ENCODE assay signal across 23 cellular contexts in the genomic region with DNA sequence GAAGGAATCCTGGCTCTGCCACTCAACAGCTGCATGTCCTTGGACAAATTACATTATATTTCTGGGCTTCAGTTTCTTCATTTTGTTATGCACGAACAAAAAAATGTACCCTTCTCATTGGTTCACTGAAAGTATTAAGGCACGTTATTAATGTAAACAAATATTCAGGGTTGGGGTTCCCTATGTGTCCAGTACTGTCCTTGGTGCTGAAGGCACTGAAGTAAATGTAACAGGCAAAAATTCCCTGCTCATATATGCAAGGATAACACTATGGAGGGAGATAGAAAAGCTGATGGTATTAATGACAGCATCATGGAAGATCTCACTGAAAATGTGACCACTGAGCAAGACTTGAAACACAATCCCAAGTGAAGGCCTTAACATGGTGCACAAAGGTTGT.
DNase-seq lines count a peak whose midpoint lies in the region; ATAC-seq, FAIRE-seq and TF ChIP-seq lines count a peak whose summit lies in the region.
"Had no signal": no experiment of that assay in that cellular context is flagged by ENCODE, and none has a peak within 500 bp of the region (broad histone marks: within the 10 kb centered on the region; RNA-seq: fewer than 3 reads in every experiment).

No MANE protein-coding gene starts in this region.

- TF ChIP-seq RAD21 in A549 (conservative IDR thresholded peaks at IDR 0.05 in 1 of 2, IDR thresholded peaks at IDR 0.05 in 1 of 2) (no peak), GM12878 (IDR thresholded peaks at IDR 0.05; ENCODE audit: insufficient read depth, low read depth, low read length) (no peak)

- BruUV-seq in GM12878 (replicated peaks; lab: Mats Ljungman, UMichigan) = no TSS peak

- H2AFZ ChIP-seq in GM12878 (ENCODE audit: control insufficient read depth, low read depth, low read length) = no peak overlapping the region

- no peaks in the 10 kb centered on the region for H3K36me3 ChIP-seq in HUES48 (ENCODE audit: control insufficient read depth, insufficient read depth, low read length)
- H3K36me3 ChIP-seq in GM12878 (ENCODE audit: control insufficient read depth in 2 of 2, insufficient read depth in 2 of 2, low read length in 1 of 2) = no peaks in the 10 kb centered on the region
- H3K36me3 ChIP-seq in iPS-20b (ENCODE audit: insufficient read depth, low read depth, low read length) = no peaks in the 10 kb centered on the region
- H3K36me3 ChIP-seq: BE2C had no signal

- no peaks in the 10 kb centered on the region for H3K27me3 ChIP-seq in HUES48 (ENCODE audit: control insufficient read depth, insufficient read depth, low read length)
- no peaks in the 10 kb centered on the region for H3K27me3 ChIP-seq in GM12878 (replicated peaks in 1 of 2; ENCODE audit: control insufficient read depth in 2 of 2, insufficient read depth in 2 of 2, low read length in 1 of 2)
- H3K27me3 ChIP-seq in iPS-20b (ENCODE audit: insufficient read depth, low read length) = no peaks in the 10 kb centered on the region
- H3K27me3 ChIP-seq: BE2C had no signal

- 3% methylated on average over 2 of the region's 2 CpGs for WGBS in A549 (ENCODE audit: missing lambda C conversion rate)
- 38% methylated on average over 2 of the region's 2 CpGs for WGBS in GM12878 (ENCODE audit: insufficient coverage, insufficient replicate concordance, low lambda C conversion rate, missing lambda C conversion rate)

- H3K9me3 ChIP-seq in A549 = no peaks in the 10 kb centered on the region
- peaks cover 4% of the 10 kb centered on the region; the same call in 1 of the 2 replicates for H3K9me3 ChIP-seq in HUES48 (ENCODE audit: control insufficient read depth, insufficient read depth, low read length)
- no peaks in the 10 kb centered on the region; the same call in 2 of the 3 replicates for H3K9me3 ChIP-seq in GM12878 (replicated peaks; ENCODE audit: control insufficient read depth, insufficient read depth, low read length)
- H3K9me3 ChIP-seq in iPS-20b (ENCODE audit: insufficient read depth, low read depth, low read length) = no peaks in the 10 kb centered on the region; the same call in 1 of the 2 replicates
- H3K9me3 ChIP-seq: BE2C had no signal

- no peaks in the 10 kb centered on the region for H4K20me1 ChIP-seq in GM12878 (ENCODE audit: control insufficient read depth, insufficient read depth)

- RAD21 ChIA-PET in GM12878 (lab: Charles Lee; ENCODE audit: unreplicated experiment) = no interaction called here

- ATAC-seq in A549 (no peak), GM12878 (no peak)

- in situ Hi-C loops in GM12878 (cut with MboI) = no loop called here

- DNase-seq in A549 (ENCODE audit: low read depth in 1 of 2, low spot score in 1 of 2) = no peak
- DNase-seq in GM12878 (ENCODE audit: low read depth, low spot score) = no peak
- DNase-seq in NCI-H2171 (lab: John Stamatoyannopoulos, UW) = no peak
- no peak for DNase-seq in stimulated activated CD4-positive, alpha-beta T cell treated with anti-CD3 and anti-CD28 coated beads, Interleukin-12 subunit alpha, Interleukin-12 subunit beta, amount 100 ng/mL, for 4 hours
- no peak for DNase-seq in ureter (ENCODE audit: low spot score)
- no peak for DNase-seq in GM10248 (ENCODE audit: extremely low spot score)
- DNase-seq: BE2C; Calu3; CD4-positive, alpha-beta T cell; DMS53; EL; KG1; MV-4-11; NCI-H2107; NCI-H345; NCI-H524 treated with DMSO at 0.1 percent for 48 hours; SIG-M5 had no signal

- FAIRE-seq in A549 (lab: Jason Lieb, UNC) (no peak), GM12878 (lab: Jason Lieb, UNC) (no peak)
- FAIRE-seq: GM12892, H54, HTR-8/SVneo had no signal

- POLR2A ChIA-PET in A549 (lab: Yijun Ruan, JAX) (no interaction called here), GM12878 (lab: Charles Lee) (no interaction called here), GM10248 (lab: Yijun Ruan, JAX) (no interaction called here)

- H3K27ac ChIP-seq in A549 = no peak overlapping the region
- H3K27ac ChIP-seq in HUES48 (ENCODE audit: low read depth, low read length) = peak overlapping the region; percentile 95
- no peak overlapping the region for H3K27ac ChIP-seq in GM12878 (ENCODE audit: control insufficient read depth, insufficient read depth)
- peak overlapping the region; percentile 96 for H3K27ac ChIP-seq in iPS-20b (ENCODE audit: low read length)
- H3K27ac ChIP-seq: RWPE1 had no signal

- no peak for TF ChIP-seq EP300 in A549 (IDR thresholded peaks at IDR 0.05)
- TF ChIP-seq EP300 in GM12878 (IDR thresholded peaks at IDR 0.05; ENCODE audit: borderline replicate concordance in 1 of 2, control insufficient read depth in 1 of 2, low read depth in 2 of 2, low read length in 2 of 2) = no peak

- H3K4me1 ChIP-seq in A549 = no peaks in the 10 kb centered on the region
- peaks cover 44% of the 10 kb centered on the region for H3K4me1 ChIP-seq in HUES48 (ENCODE audit: control insufficient read depth, insufficient read depth, low read length)
- H3K4me1 ChIP-seq in GM12878 (ENCODE audit: control insufficient read depth, insufficient read depth, low read length) = no peaks in the 10 kb centered on the region
- H3K4me1 ChIP-seq in iPS-20b (ENCODE audit: insufficient read depth, low read length) = peaks cover 41% of the 10 kb centered on the region
- H3K4me1 ChIP-seq: BE2C had no signal

- TF ChIP-seq POLR2A in A549 (IDR thresholded peaks at IDR 0.05; ENCODE audit: low read length) (no peak), GM12878 (IDR thresholded peaks at IDR 0.05; ENCODE audit: low read depth, low read length) (no peak)

- H3K9ac ChIP-seq in HUES48 (ENCODE audit: low read depth, low read length) (peak overlapping the region; percentile 14; the same call in 1 of the 2 replicates), GM12878 (ENCODE audit: control insufficient read depth, insufficient read depth, low read length) (no peak overlapping the region), iPS-20b (ENCODE audit: low read depth, low read length) (peak overlapping the region; percentile 54; the same call in 1 of the 2 replicates)

- TF ChIP-seq CTCF in A549 (IDR thresholded peaks at IDR 0.05) (no peak), GM12878 (IDR thresholded peaks at IDR 0.05 in 2 of 3, conservative IDR thresholded peaks at IDR 0.05 in 1 of 3; ENCODE audit: control insufficient read depth in 2 of 3, extremely low read depth in 1 of 3, insufficient read depth in 1 of 3, low read depth in 3 of 3, low read length in 3 of 3) (no peak), GM10248 (IDR thresholded peaks at IDR 0.05; ENCODE audit: control extremely low read depth, extremely low read depth, low read depth, missing control alignments) (no peak)

- intact Hi-C loops in GM12878 (cut with micrococcal nuclease; ENCODE audit: unreplicated experiment) = no loop called here

- SMC1A ChIA-PET in GM12878 (lab: Charles Lee; ENCODE audit: uncharacterized antibody, unreplicated experiment) = no interaction called here

- CTCF ChIA-PET in A549 (lab: Yijun Ruan, JAX) = no interaction called here
- CTCF ChIA-PET in GM12878 (lab: Yijun Ruan, JAX) = no interaction called here
- CTCF ChIA-PET in GM10248 (lab: Yijun Ruan, JAX) = interaction anchor here (2.1 kb wide), 1 partner anchor 8 kb away, joined by 6 read pairs; no protein-coding TSS in a partner anchor

- no peaks in the 10 kb centered on the region for H3K79me2 ChIP-seq in GM12878 (ENCODE audit: control insufficient read depth, insufficient read depth, low read length)

- H3K4me3 ChIP-seq in A549 (no peak overlapping the region), HUES48 (ENCODE audit: low read depth, low read length) (peak overlapping the region; percentile 35), GM12878 (no peak overlapping the region), iPS-20b (ENCODE audit: low read length) (peak overlapping the region; percentile 48)

- H3K4me2 ChIP-seq in A549 = no peak overlapping the region
- H3K4me2 ChIP-seq in GM12878 (ENCODE audit: control insufficient read depth, insufficient read depth) = no peak overlapping the region

TF ChIP-seq in GM12878, 131 proteins besides CTCF, POLR2A, EP300 and RAD21:
- TF ChIP-seq, protein P1, sequence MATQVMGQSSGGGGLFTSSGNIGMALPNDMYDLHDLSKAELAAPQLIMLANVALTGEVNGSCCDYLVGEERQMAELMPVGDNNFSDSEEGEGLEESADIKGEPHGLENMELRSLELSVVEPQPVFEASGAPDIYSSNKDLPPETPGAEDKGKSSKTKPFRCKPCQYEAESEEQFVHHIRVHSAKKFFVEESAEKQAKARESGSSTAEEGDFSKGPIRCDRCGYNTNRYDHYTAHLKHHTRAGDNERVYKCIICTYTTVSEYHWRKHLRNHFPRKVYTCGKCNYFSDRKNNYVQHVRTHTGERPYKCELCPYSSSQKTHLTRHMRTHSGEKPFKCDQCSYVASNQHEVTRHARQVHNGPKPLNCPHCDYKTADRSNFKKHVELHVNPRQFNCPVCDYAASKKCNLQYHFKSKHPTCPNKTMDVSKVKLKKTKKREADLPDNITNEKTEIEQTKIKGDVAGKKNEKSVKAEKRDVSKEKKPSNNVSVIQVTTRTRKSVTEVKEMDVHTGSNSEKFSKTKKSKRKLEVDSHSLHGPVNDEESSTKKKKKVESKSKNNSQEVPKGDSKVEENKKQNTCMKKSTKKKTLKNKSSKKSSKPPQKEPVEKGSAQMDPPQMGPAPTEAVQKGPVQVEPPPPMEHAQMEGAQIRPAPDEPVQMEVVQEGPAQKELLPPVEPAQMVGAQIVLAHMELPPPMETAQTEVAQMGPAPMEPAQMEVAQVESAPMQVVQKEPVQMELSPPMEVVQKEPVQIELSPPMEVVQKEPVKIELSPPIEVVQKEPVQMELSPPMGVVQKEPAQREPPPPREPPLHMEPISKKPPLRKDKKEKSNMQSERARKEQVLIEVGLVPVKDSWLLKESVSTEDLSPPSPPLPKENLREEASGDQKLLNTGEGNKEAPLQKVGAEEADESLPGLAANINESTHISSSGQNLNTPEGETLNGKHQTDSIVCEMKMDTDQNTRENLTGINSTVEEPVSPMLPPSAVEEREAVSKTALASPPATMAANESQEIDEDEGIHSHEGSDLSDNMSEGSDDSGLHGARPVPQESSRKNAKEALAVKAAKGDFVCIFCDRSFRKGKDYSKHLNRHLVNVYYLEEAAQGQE (IDR thresholded peaks at IDR 0.05; ENCODE audit: low read depth, low read length) = peak; percentile 78
- TF ChIP-seq POLR2AphosphoS5 (IDR thresholded peaks at IDR 0.05; ENCODE audit: low read length) = no peak

Comparison
In these comparisons a context has a peak if more than half of its experiments do, and no peak if none do; other contexts are left out.
1. H3K27ac ChIP-seq: peak in HUES48 (single experiment) and iPS-20b (single experiment); none in A549 (0 of 2) and GM12878 (single experiment).
2. H3K4me3 ChIP-seq: peak in HUES48 (single experiment) and iPS-20b (single experiment); none in A549 (single experiment) and GM12878 (single experiment).